ENCODE assay signal across 16 cellular contexts in the genomic region with DNA sequence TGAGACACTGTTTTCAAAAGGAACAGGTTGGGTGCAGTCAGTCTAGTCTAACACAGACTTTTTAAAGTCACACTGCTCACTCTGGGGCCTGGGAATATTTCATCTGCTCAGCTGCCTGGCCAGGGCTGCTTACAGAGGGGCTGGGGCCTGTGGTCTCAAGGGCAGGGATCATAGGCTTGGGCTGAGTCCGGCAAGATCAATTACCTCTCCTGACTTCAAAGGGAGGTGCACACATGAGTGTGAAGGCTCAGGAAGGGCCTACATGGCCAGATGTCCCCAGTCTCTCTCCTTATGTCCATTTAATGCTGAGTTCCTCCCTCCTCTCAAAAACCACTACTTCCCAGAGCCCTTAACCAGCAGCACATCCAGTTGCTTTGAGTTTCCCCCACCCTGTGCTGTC.
DNase-seq lines count a peak whose midpoint lies in the region; ATAC-seq and TF ChIP-seq lines count a peak whose summit lies in the region.
"Had no signal": no experiment of that assay in that cellular context is flagged by ENCODE, and none has a peak within 500 bp of the region (broad histone marks: within the 10 kb centered on the region; RNA-seq: fewer than 3 reads in every experiment).

No MANE protein-coding gene starts in this region.

- DNase-seq in activated CD4-positive, alpha-beta T cell treated with anti-CD3 and anti-CD28 coated beads, Interleukin-2, amount 10 ng/mL, durations not matched to agents 7 days and 5 days: no peak
- DNase-seq in activated CD4-positive, alpha-beta T cell treated with anti-CD3 and anti-CD28 coated beads, Interleukin-2, amount 50 U/mL, for 48 hours: no peak
- DNase-seq in NCI-H524 (lab: John Stamatoyannopoulos, UW) (peak; percentile 34 to 36), WERI-Rb-1 (peak; percentile 66), NCI-H774 (lab: John Stamatoyannopoulos, UW) (no peak)
- DNase-seq in stimulated activated naive B cell treated with anti-CD40 and anti-IgM and Interleukin-4, amounts not matched to agents 10 μg/mL and 1 μg/mL and 100 μg/mL, for 72 hours: no peak
- DNase-seq: COR-L47, DMS153, DMS79, GOT3, H9 had no signal

- H3K9me3 Mint-ChIP-seq in activated CD4-positive, alpha-beta T cell treated with anti-CD3 and anti-CD28 coated beads, Interleukin-2, amount 10 ng/mL, durations not matched to agents 7 days and 5 days: no peaks in the 10 kb centered on the region
- no peaks in the 10 kb centered on the region for H3K9me3 Mint-ChIP-seq in stimulated activated naive B cell treated with anti-CD40 and anti-IgM and Interleukin-4, amounts not matched to agents 10 μg/mL and 1 μg/mL and 100 μg/mL, for 72 hours
- H3K9me3 Mint-ChIP-seq: CD8-positive, alpha-beta memory T cell; H9 had no signal

- H3K27ac Mint-ChIP-seq in activated CD4-positive, alpha-beta T cell treated with anti-CD3 and anti-CD28 coated beads, Interleukin-2, amount 10 ng/mL, durations not matched to agents 7 days and 5 days: peak overlapping the region; percentile 10
- peak overlapping the region; percentile 27 for H3K27ac Mint-ChIP-seq in stimulated activated naive B cell treated with anti-CD40 and anti-IgM and Interleukin-4, amounts not matched to agents 10 μg/mL and 1 μg/mL and 100 μg/mL, for 72 hours
- H3K27ac Mint-ChIP-seq: B cell, H9 had no signal

- H3K27me3 Mint-ChIP-seq in activated CD4-positive, alpha-beta T cell treated with anti-CD3 and anti-CD28 coated beads, Interleukin-2, amount 10 ng/mL, durations not matched to agents 7 days and 5 days: no peaks in the 10 kb centered on the region
- H3K27me3 Mint-ChIP-seq in stimulated activated naive B cell treated with anti-CD40 and anti-IgM and Interleukin-4, amounts not matched to agents 10 μg/mL and 1 μg/mL and 100 μg/mL, for 72 hours: no peaks in the 10 kb centered on the region
- H3K27me3 Mint-ChIP-seq: B cell had no signal

- no peak for TF ChIP-seq CTCF in WERI-Rb-1 (IDR thresholded peaks at IDR 0.05; ENCODE audit: low read depth, low read length)

- no peaks in the 10 kb centered on the region for H3K36me3 Mint-ChIP-seq in activated CD4-positive, alpha-beta T cell treated with anti-CD3 and anti-CD28 coated beads, Interleukin-2, amount 10 ng/mL, durations not matched to agents 7 days and 5 days (ENCODE audit: low read depth)
- no peaks in the 10 kb centered on the region for H3K36me3 Mint-ChIP-seq in stimulated activated naive B cell treated with anti-CD40 and anti-IgM and Interleukin-4, amounts not matched to agents 10 μg/mL and 1 μg/mL and 100 μg/mL, for 72 hours
- H3K36me3 Mint-ChIP-seq: CD8-positive, alpha-beta memory T cell had no signal

- H3K27ac ChIP-seq in WERI-Rb-1: no peak overlapping the region
- H3K27ac ChIP-seq: BLaER1 treated with 17β-estradiol and CSF1 and Interleukin-3, amounts not matched to agents 10 nM and 100 nM had no signal

- ATAC-seq in stimulated activated naive B cell treated with anti-CD40 and anti-IgM and Interleukin-4, amounts not matched to agents 10 μg/mL and 1 μg/mL and 100 μg/mL, for 72 hours (replicated peaks): no peak
- no peak for ATAC-seq in HG03457 (IDR thresholded peaks at IDR 0.05; ENCODE audit: unreplicated experiment)

- no peaks in the 10 kb centered on the region for H3K9me3 ChIP-seq in WERI-Rb-1 (ENCODE audit: severe bottlenecking)
- H3K9me3 ChIP-seq: BLaER1 treated with 17β-estradiol and CSF1 and Interleukin-3, amounts not matched to agents 10 nM and 100 nM had no signal

- CTCF ChIA-PET in activated CD4-positive, alpha-beta T cell treated with anti-CD3 and anti-CD28 coated beads, Interleukin-2, amount 10 ng/mL, durations not matched to agents 7 days and 5 days (lab: Charles Lee): interaction anchor here (1.0 to 1.6 kb wide), 2 partner anchors 14 to 31 kb away, joined by 3 read pairs; no protein-coding TSS in a partner anchor

- peaks cover 10% of the 10 kb centered on the region for H3K4me1 Mint-ChIP-seq in activated CD4-positive, alpha-beta T cell treated with anti-CD3 and anti-CD28 coated beads, Interleukin-2, amount 10 ng/mL, durations not matched to agents 7 days and 5 days
- no peaks in the 10 kb centered on the region for H3K4me1 Mint-ChIP-seq in stimulated activated naive B cell treated with anti-CD40 and anti-IgM and Interleukin-4, amounts not matched to agents 10 μg/mL and 1 μg/mL and 100 μg/mL, for 72 hours
- H3K4me1 Mint-ChIP-seq: B cell; CD8-positive, alpha-beta memory T cell had no signal

- H3K4me3 ChIP-seq in WERI-Rb-1 (ENCODE audit: low read depth, low read length): no peak overlapping the region
- H3K4me3 ChIP-seq: BLaER1 treated with 17β-estradiol and CSF1 and Interleukin-3, amounts not matched to agents 10 nM and 100 nM; GM12878 had no signal

- no peaks in the 10 kb centered on the region for H3K36me3 ChIP-seq in WERI-Rb-1
- H3K36me3 ChIP-seq: BLaER1 treated with 17β-estradiol and CSF1 and Interleukin-3, amounts not matched to agents 10 nM and 100 nM had no signal

- no peaks in the 10 kb centered on the region for H3K27me3 ChIP-seq in WERI-Rb-1 (ENCODE audit: insufficient read depth, low read depth, severe bottlenecking)
- H3K27me3 ChIP-seq: BLaER1 treated with 17β-estradiol and CSF1 and Interleukin-3, amounts not matched to agents 10 nM and 100 nM had no signal

- H3K4me3 Mint-ChIP-seq in activated CD4-positive, alpha-beta T cell treated with anti-CD3 and anti-CD28 coated beads, Interleukin-2, amount 10 ng/mL, durations not matched to agents 7 days and 5 days: no peak overlapping the region
- H3K4me3 Mint-ChIP-seq in stimulated activated naive B cell treated with anti-CD40 and anti-IgM and Interleukin-4, amounts not matched to agents 10 μg/mL and 1 μg/mL and 100 μg/mL, for 72 hours: no peak overlapping the region
- H3K4me3 Mint-ChIP-seq: B cell; CD8-positive, alpha-beta memory T cell; H9 had no signal

- POLR2A ChIA-PET in activated CD4-positive, alpha-beta T cell treated with anti-CD3 and anti-CD28 coated beads, Interleukin-2, amount 10 ng/mL, durations not matched to agents 7 days and 5 days (lab: Charles Lee): no interaction called here

Comparison
In these comparisons a context has a peak if more than half of its experiments do, and no peak if none do; other contexts are left out.
1. DNase-seq: peak in NCI-H524 (2 of 2) and WERI-Rb-1 (single experiment); none in activated CD4-positive, alpha-beta T cell treated with anti-CD3 and anti-CD28 coated beads, Interleukin-2, amount 10 ng/mL, durations not matched to agents 7 days and 5 days (single experiment), activated CD4-positive, alpha-beta T cell treated with anti-CD3 and anti-CD28 coated beads, Interleukin-2, amount 50 U/mL, for 48 hours (0 of 2), stimulated activated naive B cell treated with anti-CD40 and anti-IgM and Interleukin-4, amounts not matched to agents 10 μg/mL and 1 μg/mL and 100 μg/mL, for 72 hours (single experiment) and NCI-H774 (single experiment).